8 cellular contexts compared by ENCODE assay signal in the genomic region with DNA sequence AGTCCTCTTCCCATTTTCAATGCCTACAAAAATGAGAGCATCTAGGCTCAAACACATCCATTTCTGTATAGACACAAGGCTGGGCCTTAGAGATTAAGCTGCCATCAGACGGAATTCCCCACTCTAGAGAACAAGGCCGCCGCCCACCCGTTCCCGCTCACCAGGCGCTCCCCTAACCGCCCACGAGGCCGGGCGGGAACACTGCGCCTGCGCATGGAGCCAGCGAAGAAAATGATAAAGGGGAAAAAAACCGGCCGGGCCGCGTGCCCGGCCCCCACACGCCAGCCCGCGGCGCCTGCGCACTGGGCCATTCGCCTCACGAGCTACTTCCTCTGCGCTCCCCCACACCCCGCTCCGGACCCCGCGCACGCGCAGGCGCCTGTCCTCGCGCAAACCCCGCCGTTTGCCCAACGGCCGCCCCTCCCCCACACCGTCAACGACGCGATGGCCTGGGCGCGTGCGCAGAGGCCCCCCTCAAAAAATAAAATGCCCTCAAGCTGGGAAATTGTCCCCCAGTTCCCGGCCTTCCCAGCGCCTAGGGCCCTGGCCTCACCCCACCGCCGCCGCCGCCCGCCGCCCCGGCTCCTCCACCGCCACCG. TPM values are rescaled to one million over a fixed set of nuclear protein-coding genes. Genes with fewer than 3 reads are reported as not detected.
DNase-seq lines count a peak whose midpoint lies in the region; ATAC-seq, FAIRE-seq and TF ChIP-seq lines count a peak whose summit lies in the region.

No MANE protein-coding gene starts in this region.

- H3K27ac ChIP-seq in smooth muscle cell (ENCODE audit: low read depth) = peak overlapping the region; percentile 100

- DNase-seq in GM13976 (ENCODE audit: low spot score) (peak; percentile 97), NCI-H345 (lab: John Stamatoyannopoulos, UW) (peak; percentile 100), activated B cell treated with CpG ODN at 0.5 μM for 24 hours (peak; percentile 98), bronchial epithelial cell (ENCODE audit: low read depth) (peak; percentile 81), immature natural killer cell (peak; percentile 93 to 97 (median 97)), smooth muscle cell (lab: John Stamatoyannopoulos, UW; ENCODE audit: unreplicated experiment) (peak; percentile 96)

- ATAC-seq in HG03175 (IDR thresholded peaks at IDR 0.05; ENCODE audit: unreplicated experiment) = peak; percentile 26
- ATAC-seq in activated B cell treated with CpG ODN at 0.5 μM for 24 hours (ENCODE audit: low read depth) = peak; percentile 16
- ATAC-seq in GM21390 (IDR thresholded peaks at IDR 0.05; ENCODE audit: unreplicated experiment) = no peak

- peak overlapping the region; percentile 98 for H3K27ac Mint-ChIP-seq in activated B cell treated with CpG ODN at 0.5 μM for 24 hours
- H3K27ac Mint-ChIP-seq in immature natural killer cell = peak overlapping the region; percentile 90 to 100 (median 98)

- WGBS in smooth muscle cell (ENCODE audit: low lambda C conversion rate) = 0% methylated on average over 36 of the region's 57 CpGs

- no peak overlapping the region for H2AFZ ChIP-seq in smooth muscle cell (ENCODE audit: low read depth)

- TF ChIP-seq CTCF in GM13976 (IDR thresholded peaks at IDR 0.05; ENCODE audit: borderline replicate concordance, control extremely low read depth, extremely low read depth, insufficient read depth, missing control alignments) = no peak
- no peak for TF ChIP-seq CTCF in activated B cell treated with CpG ODN at 0.5 μM for 24 hours (IDR thresholded peaks at IDR 0.05)
- TF ChIP-seq CTCF in bronchial epithelial cell (IDR thresholded peaks at IDR 0.05; ENCODE audit: insufficient read depth, low read length, severe bottlenecking) = no peak
- TF ChIP-seq CTCF in smooth muscle cell (IDR thresholded peaks at IDR 0.05; ENCODE audit: borderline replicate concordance, insufficient read depth, poor library complexity, severe bottlenecking) = no peak

- H3K27me3 Mint-ChIP-seq in activated B cell treated with CpG ODN at 0.5 μM for 24 hours (no peaks in the 10 kb centered on the region), immature natural killer cell (ENCODE audit: low read depth in 3 of 3) (peaks cover 38 to 52% (median 50%) of the 10 kb centered on the region in 3 donors)

- H4K20me1 ChIP-seq in smooth muscle cell (ENCODE audit: low read depth) = peaks cover 49% of the 10 kb centered on the region

- intact Hi-C loops in activated B cell treated with CpG ODN at 0.5 μM for 24 hours (cut with micrococcal nuclease) = loop anchor here (1.0 kb wide), 3 partner anchors 8 to 81 kb away; a partner anchor contains a TSS

- H3K4me1 Mint-ChIP-seq in activated B cell treated with CpG ODN at 0.5 μM for 24 hours (peaks cover 63% of the 10 kb centered on the region), immature natural killer cell (peaks cover 62 to 68% of the 10 kb centered on the region in 2 donors)

- H3F3A ChIP-seq in smooth muscle cell (ENCODE audit: low read depth) = peaks cover 22% of the 10 kb centered on the region

- CTCF ChIA-PET in activated B cell treated with CpG ODN at 0.5 μM for 24 hours (lab: Charles Lee) = interaction anchor here (0.6 to 4.2 kb wide), 8 partner anchors 11 to 79 kb away, joined by 3 to 35 read pairs (median 4); a partner anchor contains a TSS

- no peaks in the 10 kb centered on the region for H3K9me3 Mint-ChIP-seq in activated B cell treated with CpG ODN at 0.5 μM for 24 hours
- H3K9me3 Mint-ChIP-seq in immature natural killer cell = peaks cover 0 to 2% (median 0%) of the 10 kb centered on the region in 6 donors

- POLR2A ChIA-PET in activated B cell treated with CpG ODN at 0.5 μM for 24 hours (lab: Charles Lee) = interaction anchor here (0.5 to 9.5 kb wide), 26 partner anchors 9 to 1928 kb away, joined by 3 to 463 read pairs (median 8); a partner anchor contains a TSS

- H3K27me3 ChIP-seq in bronchial epithelial cell (ENCODE audit: control insufficient read depth, insufficient read depth, low read length) (no peaks in the 10 kb centered on the region), smooth muscle cell (ENCODE audit: low read depth) (no peaks in the 10 kb centered on the region)

- H3K36me3 ChIP-seq in bronchial epithelial cell (ENCODE audit: control insufficient read depth, insufficient read depth, low read length) (peaks cover 25% of the 10 kb centered on the region), smooth muscle cell (ENCODE audit: low read depth) (peaks cover 22% of the 10 kb centered on the region)

- H3K4me3 Mint-ChIP-seq in activated B cell treated with CpG ODN at 0.5 μM for 24 hours (peak overlapping the region; percentile 93), immature natural killer cell (peak overlapping the region; percentile 88 to 98 (median 94))

- H3K4me2 ChIP-seq in smooth muscle cell = peak overlapping the region; percentile 95

- H3K36me3 Mint-ChIP-seq in activated B cell treated with CpG ODN at 0.5 μM for 24 hours (ENCODE audit: low read depth) = peaks cover 55% of the 10 kb centered on the region
- peaks cover 18 to 38% (median 21%) of the 10 kb centered on the region in 3 donors for H3K36me3 Mint-ChIP-seq in immature natural killer cell

- no peak for FAIRE-seq in bronchial epithelial cell (lab: Jason Lieb, UNC)

- H3K9me3 ChIP-seq in smooth muscle cell (replicated peaks; ENCODE audit: low read depth) = no peaks in the 10 kb centered on the region

- peaks cover 48% of the 10 kb centered on the region for H3K79me2 ChIP-seq in smooth muscle cell (ENCODE audit: low read depth)

- H3K4me3 ChIP-seq in bronchial epithelial cell (ENCODE audit: low read depth, low read length) (peak overlapping the region; percentile 44), smooth muscle cell (peak overlapping the region; percentile 98)

- H3K9ac ChIP-seq in smooth muscle cell (ENCODE audit: low read depth) = peak overlapping the region; percentile 99

- H3K4me1 ChIP-seq in smooth muscle cell (ENCODE audit: low read depth) = peaks cover 16% of the 10 kb centered on the region

- in situ Hi-C loops in GM13976 (cut with MboI; ENCODE audit: low sequenced_read_pairs, unreplicated experiment) = no loop called here

RNA-seq across cellular contexts. Expression of a gene that starts 0.5 kb away (rescaled TPM):
- total RNA-seq in activated B cell treated with CpG ODN at 0.5 μM for 24 hours (528 and 546 TPM in 2 replicates), bronchial epithelial cell (172 and 246 TPM in 2 replicates), smooth muscle cell (170 and 174 TPM in 2 replicates)
- polyA plus RNA-seq in immature natural killer cell (10 to 100 TPM; 16.8 to 89.6 (median 69.0) TPM), smooth muscle cell (158 and 173 TPM in 2 replicates)

RNA-seq across cellular contexts. Expression of a gene that starts 17.7 kb away (rescaled TPM):
- total RNA-seq in activated B cell treated with CpG ODN at 0.5 μM for 24 hours = 152 and 164 TPM in 2 replicates
- total RNA-seq in bronchial epithelial cell = 44.5 and 51.1 TPM in 2 replicates
- polyA plus RNA-seq in immature natural killer cell = 100 to 1,000 TPM; 243 to 337 (median 327) TPM
- total RNA-seq in smooth muscle cell = 41.4 and 47.6 TPM in 2 replicates
- 142 and 154 TPM in 2 replicates for polyA plus RNA-seq in smooth muscle cell

RNA-seq across cellular contexts. Expression of a gene that starts 28.8 kb away (rescaled TPM):
- 53.5 and 65.0 TPM in 2 replicates for total RNA-seq in activated B cell treated with CpG ODN at 0.5 μM for 24 hours
- 8.7 and 12.3 TPM in 2 replicates for total RNA-seq in bronchial epithelial cell
- 10 to 100 TPM; 20.3 to 64.9 (median 47.3) TPM for polyA plus RNA-seq in immature natural killer cell
- 2.4 and 3.0 TPM in 2 replicates for total RNA-seq in smooth muscle cell
- polyA plus RNA-seq in smooth muscle cell = 2.0 and 4.8 TPM in 2 replicates

RNA-seq across cellular contexts. Expression of a gene that starts 36.5 kb away (rescaled TPM):
- total RNA-seq in activated B cell treated with CpG ODN at 0.5 μM for 24 hours (2.7 and 4.5 TPM in 2 replicates), bronchial epithelial cell (0.64 and 1.1 TPM in 2 replicates), smooth muscle cell (not detected in 2 replicates)
- polyA plus RNA-seq in immature natural killer cell (not detected), smooth muscle cell (1.3 and 2.4 TPM in 2 replicates)

RNA-seq across cellular contexts. Expression of a gene that starts 50.2 kb away (rescaled TPM):
- 28.4 and 32.7 TPM in 2 replicates for total RNA-seq in activated B cell treated with CpG ODN at 0.5 μM for 24 hours
- 41.3 and 44.7 TPM in 2 replicates for total RNA-seq in bronchial epithelial cell
- polyA plus RNA-seq in immature natural killer cell = 100 to 1,000 TPM in 2 of 3 donors, 10 to 100 TPM in 1; 96.8 to 114 (median 112) TPM
- total RNA-seq in smooth muscle cell = 30.7 and 34.7 TPM in 2 replicates
- polyA plus RNA-seq in smooth muscle cell = 45.9 and 48.4 TPM in 2 replicates
